ENCODE assay signal across 8 cellular contexts in the genomic region with DNA sequence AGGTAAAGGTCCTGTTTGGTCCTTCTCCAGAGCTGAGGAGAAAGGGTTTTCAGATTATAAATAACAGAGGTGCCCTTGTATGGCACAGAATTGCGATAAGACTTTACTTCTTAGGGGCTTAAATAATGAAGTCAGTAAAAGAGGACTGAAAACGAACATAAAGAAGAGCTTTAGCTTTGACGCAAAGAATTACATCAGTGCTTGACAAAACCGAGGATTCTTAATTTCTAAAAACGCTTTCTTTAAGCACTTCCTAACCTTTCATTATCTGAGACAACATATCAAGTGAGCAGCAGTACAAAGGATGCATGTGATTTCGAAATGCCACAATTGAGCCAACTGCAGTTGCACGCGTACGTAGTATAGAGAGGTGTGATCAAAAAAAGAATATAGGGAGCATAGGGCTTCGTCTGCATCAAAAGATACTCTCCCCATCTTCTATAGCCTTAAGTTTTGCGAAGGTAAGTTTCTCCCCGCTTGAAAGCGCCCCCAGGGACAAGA. TPM values are rescaled to one million over a fixed set of nuclear protein-coding genes. Genes with fewer than 3 reads are reported as not detected.
A peak's percentile ranks its signal among the peaks of the same experiment; 100 is the strongest.
DNase-seq lines count a peak whose midpoint lies in the region; ATAC-seq lines count a peak whose summit lies in the region.

No MANE protein-coding gene starts in this region.

- intact Hi-C loops in activated naive CD4-positive, alpha-beta T cell treated with anti-CD3 and anti-CD28 coated beads for 36 hours (cut with micrococcal nuclease) = loop anchor here (1.0 to 5.0 kb wide), 2 partner anchors 42 to 264 kb away; no protein-coding TSS in a partner anchor
- intact Hi-C loops in activated T-helper 1 cell treated with anti-CD3 and anti-CD28 coated beads, Interleukin-12 subunit alpha, Interleukin-12 subunit beta, Interleukin-2, Interleukin-4 antibody, amounts not matched to agents 30 ng/mL and 10 ng/mL and 1 ng/mL, durations not matched to agents 14 hours and 24 hours and 36 hours (cut with micrococcal nuclease) = no loop called here

- H3K27ac Mint-ChIP-seq in activated naive CD4-positive, alpha-beta T cell treated with anti-CD3 and anti-CD28 coated beads for 36 hours = peak overlapping the region; percentile 89
- peak overlapping the region; percentile 94 for H3K27ac Mint-ChIP-seq in activated T-helper 1 cell treated with anti-CD3 and anti-CD28 coated beads, Interleukin-12 subunit alpha, Interleukin-12 subunit beta, Interleukin-2, Interleukin-4 antibody, amounts not matched to agents 30 ng/mL and 10 ng/mL and 1 ng/mL, durations not matched to agents 14 hours and 24 hours and 36 hours
- peak overlapping the region; percentile 92 to 98 (median 96) for H3K27ac Mint-ChIP-seq in immature natural killer cell

- peak overlapping the region; percentile 67 for H3K27ac ChIP-seq in substantia nigra (ENCODE audit: low read depth, low read length, poor library complexity, severe bottlenecking)

- H3K4me1 Mint-ChIP-seq in activated naive CD4-positive, alpha-beta T cell treated with anti-CD3 and anti-CD28 coated beads for 36 hours (ENCODE audit: low read depth) = peaks cover 23% of the 10 kb centered on the region
- peaks cover 29% of the 10 kb centered on the region for H3K4me1 Mint-ChIP-seq in activated T-helper 1 cell treated with anti-CD3 and anti-CD28 coated beads, Interleukin-12 subunit alpha, Interleukin-12 subunit beta, Interleukin-2, Interleukin-4 antibody, amounts not matched to agents 30 ng/mL and 10 ng/mL and 1 ng/mL, durations not matched to agents 14 hours and 24 hours and 36 hours (ENCODE audit: low read depth)
- H3K4me1 Mint-ChIP-seq in immature natural killer cell = peaks cover 28 to 36% of the 10 kb centered on the region in 2 donors

- H3K27me3 Mint-ChIP-seq in activated naive CD4-positive, alpha-beta T cell treated with anti-CD3 and anti-CD28 coated beads for 36 hours (ENCODE audit: low read depth) = no peaks in the 10 kb centered on the region
- no peaks in the 10 kb centered on the region for H3K27me3 Mint-ChIP-seq in activated T-helper 1 cell treated with anti-CD3 and anti-CD28 coated beads, Interleukin-12 subunit alpha, Interleukin-12 subunit beta, Interleukin-2, Interleukin-4 antibody, amounts not matched to agents 30 ng/mL and 10 ng/mL and 1 ng/mL, durations not matched to agents 14 hours and 24 hours and 36 hours (ENCODE audit: insufficient read depth)
- peaks cover 14 to 20% (median 20%) of the 10 kb centered on the region in 3 donors for H3K27me3 Mint-ChIP-seq in immature natural killer cell (ENCODE audit: low read depth in 3 of 3)

- H3K9me3 Mint-ChIP-seq in activated naive CD4-positive, alpha-beta T cell treated with anti-CD3 and anti-CD28 coated beads for 36 hours = no peaks in the 10 kb centered on the region
- no peaks in the 10 kb centered on the region for H3K9me3 Mint-ChIP-seq in activated T-helper 1 cell treated with anti-CD3 and anti-CD28 coated beads, Interleukin-12 subunit alpha, Interleukin-12 subunit beta, Interleukin-2, Interleukin-4 antibody, amounts not matched to agents 30 ng/mL and 10 ng/mL and 1 ng/mL, durations not matched to agents 14 hours and 24 hours and 36 hours
- H3K9me3 Mint-ChIP-seq in immature natural killer cell = no peaks in the 10 kb centered on the region

- no peak for DNase-seq in activated naive CD4-positive, alpha-beta T cell treated with anti-CD3 and anti-CD28 coated beads for 36 hours
- no peak for DNase-seq in activated naive CD4-positive, alpha-beta T cell treated with anti-CD3 and anti-CD28 coated beads, Interleukin-2, amount 50 U/mL, for 16 hours
- DNase-seq in activated T-helper 1 cell treated with anti-CD3 and anti-CD28 coated beads, Interleukin-12 subunit alpha, Interleukin-12 subunit beta, Interleukin-2, Interleukin-4 antibody, amounts not matched to agents 30 ng/mL and 10 ng/mL and 1 ng/mL, durations not matched to agents 14 hours and 24 hours and 36 hours (ENCODE audit: low spot score) = no peak
- no peak for DNase-seq in immature natural killer cell
- DNase-seq in substantia nigra (lab: John Stamatoyannopoulos, UW) = no peak

- peak overlapping the region; percentile 86 for H3K4me3 Mint-ChIP-seq in activated naive CD4-positive, alpha-beta T cell treated with anti-CD3 and anti-CD28 coated beads for 36 hours
- H3K4me3 Mint-ChIP-seq in activated T-helper 1 cell treated with anti-CD3 and anti-CD28 coated beads, Interleukin-12 subunit alpha, Interleukin-12 subunit beta, Interleukin-2, Interleukin-4 antibody, amounts not matched to agents 30 ng/mL and 10 ng/mL and 1 ng/mL, durations not matched to agents 14 hours and 24 hours and 36 hours = peak overlapping the region; percentile 84
- peak overlapping the region; percentile 66 to 92 (median 89) for H3K4me3 Mint-ChIP-seq in immature natural killer cell

- CTCF ChIA-PET in activated naive CD4-positive, alpha-beta T cell treated with anti-CD3 and anti-CD28 coated beads for 36 hours (lab: Charles Lee) = interaction anchor here (1.0 kb wide), 1 partner anchor 27 kb away, joined by 3 read pairs; no protein-coding TSS in a partner anchor

- ATAC-seq in GM21723 (IDR thresholded peaks at IDR 0.05; ENCODE audit: unreplicated experiment) (no peak), HG03460 (IDR thresholded peaks at IDR 0.05; ENCODE audit: unreplicated experiment) (no peak), GM21447 (IDR thresholded peaks at IDR 0.05; ENCODE audit: unreplicated experiment) (no peak)

- H3K36me3 Mint-ChIP-seq in activated naive CD4-positive, alpha-beta T cell treated with anti-CD3 and anti-CD28 coated beads for 36 hours (ENCODE audit: low read depth) = peaks cover 18% of the 10 kb centered on the region
- peaks cover 14% of the 10 kb centered on the region for H3K36me3 Mint-ChIP-seq in activated T-helper 1 cell treated with anti-CD3 and anti-CD28 coated beads, Interleukin-12 subunit alpha, Interleukin-12 subunit beta, Interleukin-2, Interleukin-4 antibody, amounts not matched to agents 30 ng/mL and 10 ng/mL and 1 ng/mL, durations not matched to agents 14 hours and 24 hours and 36 hours (ENCODE audit: low read depth)
- peaks cover 0 to 2% (median 0%) of the 10 kb centered on the region in 3 donors for H3K36me3 Mint-ChIP-seq in immature natural killer cell

RNA-seq across cellular contexts. Expression of a gene that starts 0.8 kb away (rescaled TPM):
- 10 to 100 TPM; 46.8 to 51.9 TPM for total RNA-seq in activated naive CD4-positive, alpha-beta T cell treated with anti-CD3 and anti-CD28 coated beads for 36 hours
- total RNA-seq in activated T-helper 1 cell treated with anti-CD3 and anti-CD28 coated beads, Interleukin-12 subunit alpha, Interleukin-12 subunit beta, Interleukin-2, Interleukin-4 antibody, amounts not matched to agents 30 ng/mL and 10 ng/mL and 1 ng/mL, durations not matched to agents 14 hours and 24 hours and 36 hours = 80.0 and 84.7 TPM in 2 replicates
- polyA plus RNA-seq in immature natural killer cell = 10 to 100 TPM; 56.5 to 88.9 (median 60.6) TPM
